Comparison of ENCODE assay signal across 8 cellular contexts in genomic region chr2:50492452-50492851, GRCh38.
DNase-seq lines count a peak whose midpoint lies in the region; ATAC-seq, FAIRE-seq and TF ChIP-seq lines count a peak whose summit lies in the region.

No MANE protein-coding gene starts in this region.

- peak; percentile 64 for DNase-seq in AG08396 (ENCODE audit: low spot score)
- peak; percentile 19 for DNase-seq in GM12864 (ENCODE audit: low read depth)
- peak; percentile 38 for DNase-seq in LHCN-M2 (ENCODE audit: low read depth)
- DNase-seq in RCC 7860 (ENCODE audit: low spot score): no peak
- peak; percentile 80 for DNase-seq in cerebellar cortex (ENCODE audit: low spot score)
- no peak for DNase-seq in left lung
- peak in 1 of 2 donors; percentile 22 for DNase-seq in tibial nerve (ENCODE audit: low spot score in 2 of 2)

- POLR2A ChIA-PET in HEK293 (lab: Yijun Ruan, JAX): no interaction called here

- peaks cover 0 to 3% of the 10 kb centered on the region in 2 donors for H3K27me3 ChIP-seq in left lung
- no peaks in the 10 kb centered on the region for H3K27me3 ChIP-seq in tibial nerve

- no peaks in the 10 kb centered on the region for H3K9me3 ChIP-seq in HEK293 (ENCODE audit: control insufficient read depth, insufficient read depth, low read depth, low read length)
- H3K9me3 ChIP-seq in left lung: no peaks in the 10 kb centered on the region
- H3K9me3 ChIP-seq in tibial nerve: no peaks in the 10 kb centered on the region

- no peak for TF ChIP-seq EP300 in tibial nerve (IDR thresholded peaks at IDR 0.05)

- intact Hi-C loops in left lung (cut with DNase I): no loop called here

- no peaks in the 10 kb centered on the region for H3K36me3 ChIP-seq in HEK293 (ENCODE audit: control insufficient read depth in 2 of 2, insufficient read depth in 1 of 2, low read length in 2 of 2)
- no peaks in the 10 kb centered on the region for H3K36me3 ChIP-seq in left lung
- H3K36me3 ChIP-seq in tibial nerve: no peaks in the 10 kb centered on the region

- H3K4me1 ChIP-seq in HEK293 (ENCODE audit: control insufficient read depth, insufficient read depth, low read length): no peaks in the 10 kb centered on the region
- H3K4me1 ChIP-seq in left lung: peaks cover 0 to 8% of the 10 kb centered on the region in 2 donors
- H3K4me1 ChIP-seq in tibial nerve: peaks cover 0 to 20% (median 4%) of the 10 kb centered on the region in 4 donors

- FAIRE-seq in RCC 7860 (lab: Jason Lieb, UNC): peak; percentile 48

- 0 to 1% methylated on average over 3 of the region's 3 CpGs for WGBS in tibial nerve, 2 donors

- TF ChIP-seq POLR2A in tibial nerve (IDR thresholded peaks at IDR 0.05): no peak

- peak; percentile 98 for ATAC-seq in left lung

- TF ChIP-seq CTCF in GM12864 (IDR thresholded peaks at IDR 0.05; ENCODE audit: low read depth, low read length, missing control alignments): peak; percentile 63
- no peak for TF ChIP-seq CTCF in HEK293 (tag by site-specific recombination; IDR thresholded peaks at IDR 0.05)
- TF ChIP-seq CTCF in left lung (IDR thresholded peaks at IDR 0.05): peak; percentile 55 to 58
- peak; percentile 41 to 70 (median 61) for TF ChIP-seq CTCF in tibial nerve (IDR thresholded peaks at IDR 0.05)

- CTCF ChIA-PET in HEK293 (lab: Yijun Ruan, JAX): interaction anchor here (0.8 to 2.9 kb wide), 10 partner anchors 9 to 721 kb away, joined by 3 to 17 read pairs (median 6); no protein-coding TSS in a partner anchor

- no peak overlapping the region for H3K4me3 ChIP-seq in GM12864 (ENCODE audit: low read depth, low read length)
- no peak overlapping the region for H3K4me3 ChIP-seq in HEK293 (ENCODE audit: low read depth, low read length)
- no peak overlapping the region for H3K4me3 ChIP-seq in left lung
- no peak overlapping the region for H3K4me3 ChIP-seq in tibial nerve

- H3K27ac ChIP-seq in HEK293 (ENCODE audit: extremely low read depth, low read depth, low read length) (no peak overlapping the region), left lung (no peak overlapping the region), tibial nerve (no peak overlapping the region)

TF ChIP-seq in HEK293, 187 proteins besides CTCF, POLR2A, EP300 and RAD21:
- TF ChIP-seq ZNF654 (tag by site-specific recombination; IDR thresholded peaks at IDR 0.05; ENCODE audit: low read depth): peak; percentile 75
- no peak for TF ChIP-seq ZFP69B (tag by site-specific recombination; IDR thresholded peaks at IDR 0.05)
- no peak for TF ChIP-seq ZBTB44 (tag by site-specific recombination; IDR thresholded peaks at IDR 0.05)
- TF ChIP-seq ZNF362 (tag by site-specific recombination; IDR thresholded peaks at IDR 0.05): 0 out of 2 replicates have a peak, but pooled peaks have one; percentile 22
- no peak for TF ChIP-seq ZNF354C (tag by site-specific recombination; IDR thresholded peaks at IDR 0.05; ENCODE audit: borderline replicate concordance, low read depth)

Comparison
In these comparisons a context has a peak if more than half of its experiments do, and no peak if none do; other contexts are left out.
1. DNase-seq: peak in AG08396 (single experiment), GM12864 (single experiment), LHCN-M2 (single experiment) and cerebellar cortex (single experiment); none in RCC 7860 (single experiment) and left lung (0 of 2).